Comparison of ENCODE assay signal across 1 cellular context in the genomic region with DNA sequence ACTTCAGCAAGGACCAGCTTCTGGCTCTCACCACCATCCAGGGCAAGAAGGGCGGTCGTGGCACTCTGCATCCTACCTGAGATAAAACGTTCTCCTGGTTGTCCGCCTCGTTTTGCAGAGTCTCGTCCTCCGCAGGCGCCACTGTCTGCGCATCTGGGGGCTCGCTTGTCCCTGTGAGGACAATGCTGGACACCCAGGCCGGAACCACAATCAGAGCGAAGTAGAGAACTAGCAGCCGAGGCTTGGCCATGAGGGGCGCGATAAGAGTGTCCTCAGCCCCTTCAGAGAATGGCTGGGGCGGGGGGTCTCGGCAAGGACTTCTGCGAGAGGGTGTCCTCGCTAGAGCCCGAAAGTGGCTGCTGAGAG.
TF ChIP-seq lines count a peak whose summit lies in the region.

No MANE protein-coding gene starts in this region.

TF ChIP-seq in HCT116, 20 proteins besides CTCF, POLR2A, EP300 and RAD21 (continued from another document):
- TF ChIP-seq TCF7L2 (IDR thresholded peaks at IDR 0.05; ENCODE audit: borderline replicate concordance, extremely low read depth, insufficient read depth, insufficient read length) (no peak), SIN3A (IDR thresholded peaks at IDR 0.05; ENCODE audit: low read depth) (no peak), YY1 (IDR thresholded peaks at IDR 0.05; ENCODE audit: extremely low read depth, insufficient replicate concordance, low read depth, low read length) (no peak), SP1 (IDR thresholded peaks at IDR 0.05; ENCODE audit: low read depth) (no peak), ELF1 (IDR thresholded peaks at IDR 0.05; ENCODE audit: borderline replicate concordance, low read depth) (no peak), EZH2phosphoT487 (IDR thresholded peaks at IDR 0.05; ENCODE audit: borderline replicate concordance) (no peak), POLR2AphosphoS5 (IDR thresholded peaks at IDR 0.05; ENCODE audit: low read depth, low read length) (no peak)
- TF ChIP-seq, protein P1, sequence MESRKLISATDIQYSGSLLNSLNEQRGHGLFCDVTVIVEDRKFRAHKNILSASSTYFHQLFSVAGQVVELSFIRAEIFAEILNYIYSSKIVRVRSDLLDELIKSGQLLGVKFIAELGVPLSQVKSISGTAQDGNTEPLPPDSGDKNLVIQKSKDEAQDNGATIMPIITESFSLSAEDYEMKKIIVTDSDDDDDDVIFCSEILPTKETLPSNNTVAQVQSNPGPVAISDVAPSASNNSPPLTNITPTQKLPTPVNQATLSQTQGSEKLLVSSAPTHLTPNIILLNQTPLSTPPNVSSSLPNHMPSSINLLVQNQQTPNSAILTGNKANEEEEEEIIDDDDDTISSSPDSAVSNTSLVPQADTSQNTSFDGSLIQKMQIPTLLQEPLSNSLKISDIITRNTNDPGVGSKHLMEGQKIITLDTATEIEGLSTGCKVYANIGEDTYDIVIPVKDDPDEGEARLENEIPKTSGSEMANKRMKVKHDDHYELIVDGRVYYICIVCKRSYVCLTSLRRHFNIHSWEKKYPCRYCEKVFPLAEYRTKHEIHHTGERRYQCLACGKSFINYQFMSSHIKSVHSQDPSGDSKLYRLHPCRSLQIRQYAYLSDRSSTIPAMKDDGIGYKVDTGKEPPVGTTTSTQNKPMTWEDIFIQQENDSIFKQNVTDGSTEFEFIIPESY (IDR thresholded peaks at IDR 0.05; ENCODE audit: extremely low read depth, insufficient replicate concordance, low read length) = no peak
- TF ChIP-seq, protein P2, sequence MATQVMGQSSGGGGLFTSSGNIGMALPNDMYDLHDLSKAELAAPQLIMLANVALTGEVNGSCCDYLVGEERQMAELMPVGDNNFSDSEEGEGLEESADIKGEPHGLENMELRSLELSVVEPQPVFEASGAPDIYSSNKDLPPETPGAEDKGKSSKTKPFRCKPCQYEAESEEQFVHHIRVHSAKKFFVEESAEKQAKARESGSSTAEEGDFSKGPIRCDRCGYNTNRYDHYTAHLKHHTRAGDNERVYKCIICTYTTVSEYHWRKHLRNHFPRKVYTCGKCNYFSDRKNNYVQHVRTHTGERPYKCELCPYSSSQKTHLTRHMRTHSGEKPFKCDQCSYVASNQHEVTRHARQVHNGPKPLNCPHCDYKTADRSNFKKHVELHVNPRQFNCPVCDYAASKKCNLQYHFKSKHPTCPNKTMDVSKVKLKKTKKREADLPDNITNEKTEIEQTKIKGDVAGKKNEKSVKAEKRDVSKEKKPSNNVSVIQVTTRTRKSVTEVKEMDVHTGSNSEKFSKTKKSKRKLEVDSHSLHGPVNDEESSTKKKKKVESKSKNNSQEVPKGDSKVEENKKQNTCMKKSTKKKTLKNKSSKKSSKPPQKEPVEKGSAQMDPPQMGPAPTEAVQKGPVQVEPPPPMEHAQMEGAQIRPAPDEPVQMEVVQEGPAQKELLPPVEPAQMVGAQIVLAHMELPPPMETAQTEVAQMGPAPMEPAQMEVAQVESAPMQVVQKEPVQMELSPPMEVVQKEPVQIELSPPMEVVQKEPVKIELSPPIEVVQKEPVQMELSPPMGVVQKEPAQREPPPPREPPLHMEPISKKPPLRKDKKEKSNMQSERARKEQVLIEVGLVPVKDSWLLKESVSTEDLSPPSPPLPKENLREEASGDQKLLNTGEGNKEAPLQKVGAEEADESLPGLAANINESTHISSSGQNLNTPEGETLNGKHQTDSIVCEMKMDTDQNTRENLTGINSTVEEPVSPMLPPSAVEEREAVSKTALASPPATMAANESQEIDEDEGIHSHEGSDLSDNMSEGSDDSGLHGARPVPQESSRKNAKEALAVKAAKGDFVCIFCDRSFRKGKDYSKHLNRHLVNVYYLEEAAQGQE (IDR thresholded peaks at IDR 0.05; ENCODE audit: low read depth) = no peak
